ENCODE assay signal across 26 cellular contexts in the genomic region with DNA sequence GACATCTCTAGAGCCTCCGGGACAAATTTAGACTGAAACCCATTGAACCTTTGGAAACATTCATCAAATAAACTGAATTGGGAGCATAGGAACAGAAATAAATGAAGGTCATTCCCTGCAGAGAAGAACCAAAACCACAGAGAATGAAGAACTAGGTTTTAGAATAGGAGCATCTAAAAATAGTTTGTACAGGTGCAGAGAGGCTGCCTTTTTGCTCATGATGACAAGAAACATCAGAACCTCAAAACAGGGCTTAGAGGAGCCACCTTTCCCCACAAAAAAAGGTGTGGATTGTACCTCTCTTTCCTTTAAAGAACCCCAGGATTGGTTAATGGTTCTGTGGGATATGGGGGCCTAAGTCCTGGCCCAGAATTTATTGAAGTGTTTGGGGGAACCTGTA. TPM values are rescaled to one million over a fixed set of nuclear protein-coding genes. Genes with fewer than 3 reads are reported as not detected.
"Had no signal": no experiment of that assay in that cellular context is flagged by ENCODE, and none has a peak within 500 bp of the region (broad histone marks: within the 10 kb centered on the region; RNA-seq: fewer than 3 reads in every experiment).

No MANE protein-coding gene starts in this region.

- H3K4me1 ChIP-seq: colonic mucosa, esophagus muscularis mucosa, prostate gland, right atrium auricular region had no signal

- H3K4me3 ChIP-seq: colonic mucosa, dorsolateral prefrontal cortex, esophagus muscularis mucosa, ovary, prostate gland, right atrium auricular region, spleen, tibial nerve had no signal

- H3K4me1 Mint-ChIP-seq: activated naive CD8-positive, alpha-beta T cell treated with anti-CD3 and anti-CD28 coated beads for 36 hours had no signal

- H3K36me3 ChIP-seq: colonic mucosa, esophagus muscularis mucosa, ovary, prostate gland, right atrium auricular region, spleen, tibial nerve had no signal

- H3K4me3 Mint-ChIP-seq: activated CD4-positive, alpha-beta memory T cell treated with anti-CD3 and anti-CD28 coated beads for 36 hours; activated naive CD8-positive, alpha-beta T cell treated with anti-CD3 and anti-CD28 coated beads for 36 hours; naive B cell; stimulated activated naive CD8-positive, alpha-beta T cell treated with anti-CD3 and anti-CD28 coated beads, Interleukin-15, Interleukin-2, amounts not matched to agents 100 ng/mL and 50 ng/mL, for 24 hours; T-helper 1 cell treated with Interleukin-12 subunit alpha and Interleukin-12 subunit beta and Interleukin-4 antibody, amounts not matched to agents 30 μg/mL and 1 μg/mL, for 36 hours had no signal

- H3K27me3 ChIP-seq: colonic mucosa, dorsolateral prefrontal cortex, esophagus muscularis mucosa, ovary, right atrium auricular region, spleen, tibial nerve had no signal

- FAIRE-seq: astrocyte, frontal cortex, islet of Langerhans had no signal

- H3K9me3 Mint-ChIP-seq: activated CD4-positive, alpha-beta memory T cell treated with anti-CD3 and anti-CD28 coated beads for 36 hours; activated naive CD8-positive, alpha-beta T cell treated with anti-CD3 and anti-CD28 coated beads for 36 hours; stimulated activated naive CD8-positive, alpha-beta T cell treated with anti-CD3 and anti-CD28 coated beads, Interleukin-15, Interleukin-2, amounts not matched to agents 100 ng/mL and 50 ng/mL, for 24 hours; T-helper 1 cell treated with Interleukin-12 subunit alpha and Interleukin-12 subunit beta and Interleukin-4 antibody, amounts not matched to agents 30 μg/mL and 1 μg/mL, for 36 hours had no signal

- DNase-seq: activated CD4-positive, alpha-beta memory T cell treated with anti-CD3 and anti-CD28 coated beads for 36 hours; activated CD4-positive, alpha-beta T cell treated with anti-CD3 and anti-CD28 coated beads for 48 hours; activated CD4-positive, CD25-positive, alpha-beta regulatory T cell; activated naive CD4-positive, alpha-beta T cell treated with Interleukin-2 at 50 U/mL for 16 hours; activated naive CD8-positive, alpha-beta T cell treated with anti-CD3 and anti-CD28 coated beads for 36 hours; activated T-cell treated with anti-CD3 and anti-CD28 coated beads, Interleukin-2, amount 50 U/mL, for 48 hours; colonic mucosa; dorsolateral prefrontal cortex; hypothalamus; left cardiac atrium; mesenchymal stem cell; naive B cell; ovary; spleen; stimulated activated CD4-positive, alpha-beta T cell treated with anti-CD3 and anti-CD28 coated beads, Interleukin-4, amount 100 ng/mL, for 24 hours; substantia nigra; T1000 had no signal

- H3K9me3 ChIP-seq: colonic mucosa, esophagus muscularis mucosa, ovary, prostate gland, right atrium auricular region, spleen, tibial nerve had no signal

- H3K27ac ChIP-seq: colonic mucosa, dorsolateral prefrontal cortex, esophagus muscularis mucosa, ovary, prostate gland, right atrium auricular region, tibial nerve had no signal

- ATAC-seq: left cardiac atrium had no signal

- H3K36me3 Mint-ChIP-seq: activated CD4-positive, alpha-beta memory T cell treated with anti-CD3 and anti-CD28 coated beads for 36 hours; activated naive CD8-positive, alpha-beta T cell treated with anti-CD3 and anti-CD28 coated beads for 36 hours; naive B cell had no signal

- H3K27ac Mint-ChIP-seq: activated CD4-positive, alpha-beta memory T cell treated with anti-CD3 and anti-CD28 coated beads for 36 hours; activated naive CD8-positive, alpha-beta T cell treated with anti-CD3 and anti-CD28 coated beads for 36 hours; stimulated activated naive CD8-positive, alpha-beta T cell treated with anti-CD3 and anti-CD28 coated beads, Interleukin-15, Interleukin-2, amounts not matched to agents 100 ng/mL and 50 ng/mL, for 24 hours; T-helper 1 cell treated with Interleukin-12 subunit alpha and Interleukin-12 subunit beta and Interleukin-4 antibody, amounts not matched to agents 30 μg/mL and 1 μg/mL, for 36 hours had no signal

RNA-seq across cellular contexts. Expression of a gene that starts 37.8 kb away (rescaled TPM):
- total RNA-seq: activated naive CD8-positive, alpha-beta T cell treated with anti-CD3 and anti-CD28 coated beads for 36 hours had no signal
